In the genomic region with DNA sequence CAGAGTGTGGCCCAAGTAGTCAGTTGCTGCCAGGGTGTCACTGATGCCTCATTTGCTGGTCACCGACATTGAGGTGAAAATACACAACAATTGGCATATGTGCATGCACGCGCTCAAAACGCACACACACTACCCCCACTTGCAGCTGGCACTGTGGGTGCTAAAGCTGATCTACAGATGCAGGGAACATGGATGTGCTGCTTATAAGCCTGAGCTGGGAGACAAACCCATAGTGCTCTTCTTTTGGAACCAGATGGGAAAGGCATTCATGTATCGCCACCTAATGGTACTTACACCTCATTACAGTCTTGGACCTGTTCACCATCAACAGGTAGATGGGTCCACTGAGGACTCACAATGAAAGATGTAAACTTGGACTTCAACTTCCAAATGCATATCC, we compare ENCODE assay signal across 9 cellular contexts.
DNase-seq lines count a peak whose midpoint lies in the region; ATAC-seq and TF ChIP-seq lines count a peak whose summit lies in the region.
"Had no signal": no experiment of that assay in that cellular context is flagged by ENCODE, and none has a peak within 500 bp of the region (broad histone marks: within the 10 kb centered on the region; RNA-seq: fewer than 3 reads in every experiment).

No MANE protein-coding gene starts in this region.

- ATAC-seq in heart left ventricle (no peak), right cardiac atrium (no peak), HG03457 (IDR thresholded peaks at IDR 0.05; ENCODE audit: unreplicated experiment) (no peak)
- ATAC-seq in naive thymus-derived CD8-positive, alpha-beta T cell = no peak

- DNase-seq in heart left ventricle (no peak), right cardiac atrium (no peak), RPMI7951 (ENCODE audit: low read depth) (peak; percentile 64), fibroblast of villous mesenchyme (ENCODE audit: low read depth) (peak; percentile 48), T1000 (lab: John Stamatoyannopoulos, UW) (no peak)
- DNase-seq in naive thymus-derived CD8-positive, alpha-beta T cell = no peak

- H3K4me3 ChIP-seq in heart left ventricle = no peak overlapping the region
- no peak overlapping the region for H3K4me3 ChIP-seq in right cardiac atrium (ENCODE audit: low read length)
- H3K4me3 ChIP-seq in fibroblast of villous mesenchyme (ENCODE audit: low read depth, low read length) = no peak overlapping the region

- no peak overlapping the region for H3K4me3 Mint-ChIP-seq in naive thymus-derived CD8-positive, alpha-beta T cell

- H3K9me3 ChIP-seq in heart left ventricle = peaks cover 0 to 4% (median 0%) of the 10 kb centered on the region in 12 donors
- no peaks in the 10 kb centered on the region for H3K9me3 ChIP-seq in right cardiac atrium (ENCODE audit: control insufficient read depth, low read length)

- WGBS in heart left ventricle, 4 donors = 44 to 55% (median 48%) methylated on average over 5 of the region's 5 CpGs
- WGBS in right cardiac atrium = 48% methylated on average over 5 of the region's 5 CpGs

- H3K36me3 ChIP-seq in heart left ventricle = no peaks in the 10 kb centered on the region

- H3K27ac ChIP-seq in heart left ventricle = no peak overlapping the region
- no peak overlapping the region for H3K27ac ChIP-seq in right cardiac atrium (ENCODE audit: low read length)

- peaks cover 8 to 25% (median 23%) of the 10 kb centered on the region in 5 donors for H3K27me3 Mint-ChIP-seq in naive thymus-derived CD8-positive, alpha-beta T cell

- H3K4me1 ChIP-seq in heart left ventricle (no peaks in the 10 kb centered on the region), right cardiac atrium (ENCODE audit: control insufficient read depth, insufficient read depth, low read length) (no peaks in the 10 kb centered on the region)

- H3K36me3 Mint-ChIP-seq in naive thymus-derived CD8-positive, alpha-beta T cell = peaks cover 0 to 3% (median 0%) of the 10 kb centered on the region in 3 donors
- H3K36me3 Mint-ChIP-seq: activated naive CD4-positive, alpha-beta T cell treated with anti-CD3 and anti-CD28 coated beads, Interleukin-2, amount 50 U/mL, for 72 hours had no signal

- peaks cover 0 to 8% (median 0%) of the 10 kb centered on the region in 9 donors for H3K27me3 ChIP-seq in heart left ventricle
- no peaks in the 10 kb centered on the region for H3K27me3 ChIP-seq in right cardiac atrium (ENCODE audit: control insufficient read depth, insufficient read depth)

- POLR2A ChIA-PET in naive thymus-derived CD8-positive, alpha-beta T cell (lab: Charles Lee) = no interaction called here

- H3K4me1 Mint-ChIP-seq in naive thymus-derived CD8-positive, alpha-beta T cell = no peaks in the 10 kb centered on the region

- no peak overlapping the region for H3K27ac Mint-ChIP-seq in naive thymus-derived CD8-positive, alpha-beta T cell
- H3K27ac Mint-ChIP-seq: activated naive CD4-positive, alpha-beta T cell treated with anti-CD3 and anti-CD28 coated beads, Interleukin-2, amount 50 U/mL, for 72 hours had no signal

- no peak for TF ChIP-seq POLR2A in heart left ventricle (IDR thresholded peaks at IDR 0.05)

- intact Hi-C loops in heart left ventricle (cut with DNase I) = no loop called here
- intact Hi-C loops in right cardiac atrium (cut with DNase I) = no loop called here

- peak in 11 of 12 donors; percentile 12 to 46 (median 33) for TF ChIP-seq CTCF in heart left ventricle (IDR thresholded peaks at IDR 0.05)
- peak; percentile 70 for TF ChIP-seq CTCF in LNCAP (IDR thresholded peaks at IDR 0.05)
- peak; percentile 71 for TF ChIP-seq CTCF in fibroblast of villous mesenchyme (IDR thresholded peaks at IDR 0.05; ENCODE audit: insufficient read depth, low read depth, low read length)

- H3K9me3 Mint-ChIP-seq in naive thymus-derived CD8-positive, alpha-beta T cell = peaks cover 0 to 5% (median 0%) of the 10 kb centered on the region in 9 donors
- H3K9me3 Mint-ChIP-seq: activated naive CD4-positive, alpha-beta T cell treated with anti-CD3 and anti-CD28 coated beads, Interleukin-2, amount 50 U/mL, for 72 hours had no signal

Comparison
In these comparisons a context has a peak if more than half of its experiments do, and no peak if none do; other contexts are left out.
1. DNase-seq: peak in RPMI7951 (single experiment) and fibroblast of villous mesenchyme (single experiment); none in heart left ventricle (0 of 5), right cardiac atrium (0 of 3), T1000 (single experiment) and naive thymus-derived CD8-positive, alpha-beta T cell (0 of 10).
2. Peak in every context shown above with its lines, with median percentiles within 50 percentile points of each other: CTCF ChIP-seq.